Comparison of ENCODE assay signal across 1 cellular context in the genomic region with DNA sequence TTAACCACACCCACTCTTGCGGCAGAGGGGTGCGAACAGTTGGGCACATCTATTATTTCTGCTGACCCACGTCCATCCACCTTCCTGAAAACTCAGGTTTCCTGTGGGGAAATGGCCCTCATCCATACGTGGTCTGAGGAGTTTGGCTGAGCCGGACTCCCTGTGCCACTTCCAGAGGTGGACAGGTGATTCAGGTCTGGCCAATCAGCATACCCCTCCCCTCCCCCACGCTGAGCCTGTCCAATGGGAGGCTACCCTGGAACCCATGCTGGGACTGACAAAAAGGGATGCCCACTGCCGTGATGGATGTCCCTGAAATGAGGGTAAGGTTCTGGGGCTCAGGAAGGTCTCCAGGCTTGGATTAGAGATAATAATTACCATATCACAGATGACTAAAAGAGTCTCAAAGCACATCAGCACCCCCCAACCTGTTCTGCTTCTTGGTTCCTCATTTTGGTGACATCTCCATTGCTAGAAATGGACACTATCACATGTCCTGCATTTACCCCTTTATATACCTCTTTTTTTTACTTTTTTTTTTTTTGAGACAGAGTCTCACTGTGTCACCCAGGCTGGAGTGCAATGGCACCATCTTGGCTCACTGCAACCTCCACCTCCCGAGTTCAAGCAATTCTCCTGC.
TF ChIP-seq lines count a peak whose summit lies in the region.

No MANE protein-coding gene starts in this region.

TF ChIP-seq in HEK293T, 16 proteins besides CTCF, POLR2A, EP300 and RAD21 (continued from another document):
- TF ChIP-seq, protein P1, sequence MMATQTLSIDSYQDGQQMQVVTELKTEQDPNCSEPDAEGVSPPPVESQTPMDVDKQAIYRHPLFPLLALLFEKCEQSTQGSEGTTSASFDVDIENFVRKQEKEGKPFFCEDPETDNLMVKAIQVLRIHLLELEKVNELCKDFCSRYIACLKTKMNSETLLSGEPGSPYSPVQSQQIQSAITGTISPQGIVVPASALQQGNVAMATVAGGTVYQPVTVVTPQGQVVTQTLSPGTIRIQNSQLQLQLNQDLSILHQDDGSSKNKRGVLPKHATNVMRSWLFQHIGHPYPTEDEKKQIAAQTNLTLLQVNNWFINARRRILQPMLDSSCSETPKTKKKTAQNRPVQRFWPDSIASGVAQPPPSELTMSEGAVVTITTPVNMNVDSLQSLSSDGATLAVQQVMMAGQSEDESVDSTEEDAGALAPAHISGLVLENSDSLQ (IDR thresholded peaks at IDR 0.05): no peak
TF ChIP-seq in HEK293T: peak in this region for 0.
